19 cellular contexts compared by ENCODE assay signal in genomic region chr3:72151465-72152238, GRCh38.
DNase-seq lines count a peak whose midpoint lies in the region; TF ChIP-seq lines count a peak whose summit lies in the region.
"Had no signal": no experiment of that assay in that cellular context is flagged by ENCODE, and none has a peak within 500 bp of the region (broad histone marks: within the 10 kb centered on the region; RNA-seq: fewer than 3 reads in every experiment).

No MANE protein-coding gene starts in this region.

- H3K9ac ChIP-seq in neural progenitor cell, result no peak overlapping the region

- intact Hi-C loops in tibial artery (cut with DNase I; ENCODE audit: low total_unique reads), result no loop called here

- H3K4me2 ChIP-seq in hepatocyte (peak overlapping the region; percentile 62), neural progenitor cell (no peak overlapping the region)

- no peak for DNase-seq in WERI-Rb-1
- no peak for DNase-seq in hepatocyte (ENCODE audit: low spot score)
- no peak for DNase-seq in neural progenitor cell (ENCODE audit: low spot score)
- no peak for DNase-seq in NCI-H748 treated with DMSO at 0.1 percent for 48 hours (lab: John Stamatoyannopoulos, UW)
- no peak for DNase-seq in tibial artery
- no peak for DNase-seq in NCI-H226
- no peak for DNase-seq in hypothalamus (lab: John Stamatoyannopoulos, UW)
- DNase-seq: activated CD4-positive, alpha-beta T cell treated with anti-CD3 and anti-CD28 coated beads, Interleukin-2, amount 50 U/mL, for 1 hour; activated naive CD4-positive, alpha-beta T cell; activated T-cell treated with anti-CD3 and anti-CD28 coated beads, Interleukin-2, amount 50 U/mL, for 72 hours; brain microvascular endothelial cell; effector CD8-positive, alpha-beta T cell; mammary epithelial cell; NCI-H1694 treated with DMSO at 0.1 percent for 48 hours; SW 1271; T-helper 9 cell had no signal

- peaks cover 39% of the 10 kb centered on the region for H3K4me1 ChIP-seq in hepatocyte (ENCODE audit: insufficient read depth)
- no peaks in the 10 kb centered on the region for H3K4me1 ChIP-seq in neural progenitor cell
- H3K4me1 ChIP-seq in urinary bladder (ENCODE audit: insufficient read depth), result no peaks in the 10 kb centered on the region
- H3K4me1 ChIP-seq in tibial artery, result peaks cover 0 to 47% (median 38%) of the 10 kb centered on the region in 4 donors

- 80% methylated on average over 9 of the region's 9 CpGs for WGBS in hepatocyte (ENCODE audit: low lambda C conversion rate, missing lambda C conversion rate)
- WGBS in urinary bladder, result 90% methylated on average over 9 of the region's 9 CpGs

- H3F3A ChIP-seq in neural progenitor cell (ENCODE audit: low read depth), result no peaks in the 10 kb centered on the region

- no peaks in the 10 kb centered on the region for H3K36me3 ChIP-seq in WERI-Rb-1
- no peaks in the 10 kb centered on the region for H3K36me3 ChIP-seq in hepatocyte (replicated peaks; ENCODE audit: insufficient read depth, low read depth)
- no peaks in the 10 kb centered on the region for H3K36me3 ChIP-seq in neural progenitor cell
- H3K36me3 ChIP-seq in urinary bladder (ENCODE audit: insufficient read depth), result no peaks in the 10 kb centered on the region
- no peaks in the 10 kb centered on the region for H3K36me3 ChIP-seq in tibial artery
- H3K36me3 ChIP-seq: brain microvascular endothelial cell had no signal

- H3K4me1 Mint-ChIP-seq in neural progenitor cell, result peaks cover 17% of the 10 kb centered on the region

- H3K9me3 Mint-ChIP-seq in neural progenitor cell, result peaks cover 15% of the 10 kb centered on the region

- H3K4me3 ChIP-seq in WERI-Rb-1 (ENCODE audit: low read depth, low read length) (no peak overlapping the region), hepatocyte (no peak overlapping the region), neural progenitor cell (no peak overlapping the region), urinary bladder (ENCODE audit: low read depth, low read length) (no peak overlapping the region), tibial artery (no peak overlapping the region)

- TF ChIP-seq CTCF in WERI-Rb-1 (IDR thresholded peaks at IDR 0.05; ENCODE audit: low read depth, low read length) (no peak), hepatocyte (IDR thresholded peaks at IDR 0.05; ENCODE audit: poor library complexity) (no peak), neural progenitor cell (IDR thresholded peaks at IDR 0.05) (no peak), tibial artery (IDR thresholded peaks at IDR 0.05) (no peak)

- no peak overlapping the region for H3K4me3 Mint-ChIP-seq in neural progenitor cell
- H3K4me3 Mint-ChIP-seq: activated T-cell treated with anti-CD3 and anti-CD28 coated beads, Interleukin-2, amount 50 U/mL, for 72 hours; CD14-positive monocyte had no signal

- peak overlapping the region; percentile 87 for H3K27ac Mint-ChIP-seq in neural progenitor cell
- H3K27ac Mint-ChIP-seq: activated T-cell treated with anti-CD3 and anti-CD28 coated beads, Interleukin-2, amount 50 U/mL, for 72 hours had no signal

- H3K9me2 ChIP-seq in hepatocyte (replicated peaks; ENCODE audit: insufficient read depth), result no peaks in the 10 kb centered on the region

- H3K79me2 ChIP-seq in hepatocyte (no peaks in the 10 kb centered on the region), neural progenitor cell (ENCODE audit: low read depth) (no peaks in the 10 kb centered on the region)

- peaks cover 16% of the 10 kb centered on the region for H3K27me3 Mint-ChIP-seq in neural progenitor cell (ENCODE audit: insufficient read depth, low read depth)

- H3K9me3 ChIP-seq in WERI-Rb-1 (ENCODE audit: severe bottlenecking) (peaks cover 13% of the 10 kb centered on the region), hepatocyte (ENCODE audit: low read depth) (no peaks in the 10 kb centered on the region), neural progenitor cell (ENCODE audit: low read depth) (no peaks in the 10 kb centered on the region), tibial artery (no peaks in the 10 kb centered on the region)

- peaks cover 4% of the 10 kb centered on the region for H3K36me3 Mint-ChIP-seq in neural progenitor cell

- H4K20me1 ChIP-seq in hepatocyte (ENCODE audit: insufficient read depth, poor library complexity, severe bottlenecking) (no peaks in the 10 kb centered on the region), neural progenitor cell (ENCODE audit: low read depth) (no peaks in the 10 kb centered on the region)

- H3K27ac ChIP-seq in WERI-Rb-1 (peak overlapping the region; percentile 99), hepatocyte (peak overlapping the region; percentile 88), neural progenitor cell (no peak overlapping the region), urinary bladder (ENCODE audit: low read depth) (peak overlapping the region; percentile 41), tibial artery (peak overlapping the region in 1 of 2 donors; percentile 69)
- H3K27ac ChIP-seq: brain microvascular endothelial cell, epithelial cell of prostate had no signal

- H2AFZ ChIP-seq in hepatocyte (no peak overlapping the region), neural progenitor cell (replicated peaks) (no peak overlapping the region)

- no peaks in the 10 kb centered on the region for H3K27me3 ChIP-seq in WERI-Rb-1 (ENCODE audit: insufficient read depth, low read depth, severe bottlenecking)
- H3K27me3 ChIP-seq in hepatocyte, result no peaks in the 10 kb centered on the region
- no peaks in the 10 kb centered on the region for H3K27me3 ChIP-seq in neural progenitor cell
- no peaks in the 10 kb centered on the region for H3K27me3 ChIP-seq in tibial artery
- H3K27me3 ChIP-seq: brain microvascular endothelial cell had no signal
